ENCODE assay signal across 8 cellular contexts in genomic region chr2:176454893-176455810, GRCh38.
DNase-seq lines count a peak whose midpoint lies in the region; ATAC-seq and TF ChIP-seq lines count a peak whose summit lies in the region.

No MANE protein-coding gene starts in this region.

- H3K36me3 ChIP-seq in endodermal cell (ENCODE audit: control insufficient read depth, insufficient read depth, low read length) = no peaks in the 10 kb centered on the region

- CTCF ChIA-PET in activated CD8-positive, alpha-beta T cell treated with anti-CD3 and anti-CD28 coated beads for 36 hours (lab: Charles Lee) = interaction anchor here (0.6 to 5.6 kb wide), 74 partner anchors 8 to 694 kb away, joined by 3 to 117 read pairs (median 5); partner anchors contain the start of genes HOXD4 and MTX2

- DNase-seq in NCI-H82 (lab: John Stamatoyannopoulos, UW) (peak; percentile 94), endodermal cell (peak; percentile 95), middle frontal gyrus (ENCODE audit: extremely low spot score, low spot score) (peak; percentile 74), amniotic stem cell (lab: John Stamatoyannopoulos, UW) (no peak)
- peak; percentile 94 for DNase-seq in activated CD8-positive, alpha-beta T cell treated with anti-CD3 and anti-CD28 coated beads for 36 hours
- DNase-seq in stimulated activated CD8-positive, alpha-beta memory T cell treated with anti-CD3 and anti-CD28 coated beads, Interleukin-2, amount 100 ng/mL, for 48 hours (ENCODE audit: low read depth in 2 of 2) = peak; percentile 63 to 82

- POLR2A ChIA-PET in activated CD8-positive, alpha-beta T cell treated with anti-CD3 and anti-CD28 coated beads for 36 hours (lab: Charles Lee) = interaction anchor here (1.0 kb wide), 1 partner anchor 185 kb away, joined by 3 read pairs; no protein-coding TSS in a partner anchor

- no peaks in the 10 kb centered on the region for H3K9me3 Mint-ChIP-seq in activated CD8-positive, alpha-beta T cell treated with anti-CD3 and anti-CD28 coated beads for 36 hours
- no peaks in the 10 kb centered on the region for H3K9me3 Mint-ChIP-seq in endodermal cell

- peaks cover 25% of the 10 kb centered on the region for H3K27me3 Mint-ChIP-seq in activated CD8-positive, alpha-beta T cell treated with anti-CD3 and anti-CD28 coated beads for 36 hours
- peaks cover 27% of the 10 kb centered on the region for H3K27me3 Mint-ChIP-seq in endodermal cell (ENCODE audit: insufficient read depth)

- ATAC-seq in HG03469 (IDR thresholded peaks at IDR 0.05; ENCODE audit: unreplicated experiment) = peak; percentile 46
- peak; percentile 83 for ATAC-seq in activated CD8-positive, alpha-beta T cell treated with anti-CD3 and anti-CD28 coated beads for 36 hours

- H3K27me3 ChIP-seq in endodermal cell (ENCODE audit: control insufficient read depth, insufficient read depth, low read length, poor library complexity, severe bottlenecking) = peaks cover 4% of the 10 kb centered on the region

- H3K9ac ChIP-seq in endodermal cell (ENCODE audit: extremely low read depth, low read length, poor library complexity, severe bottlenecking) = no peak overlapping the region

- WGBS in endodermal cell (ENCODE audit: insufficient coverage in 1 of 2, insufficient read length in 1 of 2), 2 experiments = 20 to 27% methylated on average over 7 to 11 of the region's 11 CpGs

- no peak overlapping the region for H3K4me3 ChIP-seq in endodermal cell (ENCODE audit: low read length)

- intact Hi-C loops in activated CD8-positive, alpha-beta T cell treated with anti-CD3 and anti-CD28 coated beads for 36 hours (cut with micrococcal nuclease) = loop anchor here (1.0 to 10.0 kb wide), 2 partner anchors 180 to 315 kb away; no protein-coding TSS in a partner anchor

- no peak overlapping the region for H3K27ac Mint-ChIP-seq in activated CD8-positive, alpha-beta T cell treated with anti-CD3 and anti-CD28 coated beads for 36 hours
- H3K27ac Mint-ChIP-seq in endodermal cell = no peak overlapping the region

- H3K4me3 Mint-ChIP-seq in activated CD8-positive, alpha-beta T cell treated with anti-CD3 and anti-CD28 coated beads for 36 hours = no peak overlapping the region
- H3K4me3 Mint-ChIP-seq in endodermal cell = no peak overlapping the region

- H3K27ac ChIP-seq in endodermal cell (ENCODE audit: low read depth, low read length) = no peak overlapping the region

- no peaks in the 10 kb centered on the region for H3K9me3 ChIP-seq in endodermal cell (ENCODE audit: control insufficient read depth, low read length)

- H3K4me1 ChIP-seq in endodermal cell (ENCODE audit: control insufficient read depth, insufficient read depth, low read length) = no peaks in the 10 kb centered on the region

- peaks cover 2% of the 10 kb centered on the region for H3K4me1 Mint-ChIP-seq in activated CD8-positive, alpha-beta T cell treated with anti-CD3 and anti-CD28 coated beads for 36 hours (ENCODE audit: low read depth)
- peaks cover 6% of the 10 kb centered on the region for H3K4me1 Mint-ChIP-seq in endodermal cell

- no peaks in the 10 kb centered on the region for H3K36me3 Mint-ChIP-seq in activated CD8-positive, alpha-beta T cell treated with anti-CD3 and anti-CD28 coated beads for 36 hours (ENCODE audit: low read depth)
- no peaks in the 10 kb centered on the region for H3K36me3 Mint-ChIP-seq in endodermal cell (ENCODE audit: low read depth)

- peak; percentile 86 for TF ChIP-seq CTCF in GM12874 (IDR thresholded peaks at IDR 0.05; ENCODE audit: insufficient read depth, low read depth, low read length)
- TF ChIP-seq CTCF in activated CD8-positive, alpha-beta T cell treated with anti-CD3 and anti-CD28 coated beads for 36 hours (IDR thresholded peaks at IDR 0.05) = peak; percentile 85
- peak; percentile 94 for TF ChIP-seq CTCF in endodermal cell (conservative IDR thresholded peaks at IDR 0.05)
